1 cellular context compared by ENCODE assay signal in the genomic region with DNA sequence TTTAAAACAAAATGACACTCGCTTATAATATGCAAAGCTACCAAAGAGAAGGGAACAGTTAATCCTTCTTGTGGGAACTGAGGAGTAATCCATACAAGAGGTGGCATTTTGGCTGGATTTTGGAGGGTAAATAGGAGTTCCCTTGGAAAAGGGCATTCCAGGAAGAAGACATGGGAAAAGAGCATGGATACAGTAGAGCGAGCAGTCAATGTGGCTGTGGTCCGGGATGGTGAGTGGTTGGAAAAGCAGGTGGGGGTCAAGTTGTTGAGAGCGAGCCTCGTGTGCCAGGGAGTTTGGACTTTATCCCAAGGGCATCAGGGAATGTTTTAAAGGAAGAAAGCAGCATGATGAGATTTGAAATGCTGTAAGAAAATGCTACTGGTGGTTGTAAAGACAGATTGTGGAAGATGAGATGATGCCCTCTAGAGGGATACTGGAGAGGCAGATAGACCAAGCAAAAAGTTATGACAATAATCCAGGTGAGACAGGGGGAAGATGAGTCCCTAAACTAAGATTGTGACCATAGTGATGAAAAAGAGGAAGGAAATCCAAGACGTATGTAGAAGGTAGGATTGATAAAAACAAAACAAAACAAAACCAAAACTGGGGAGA.
TF ChIP-seq lines count a peak whose summit lies in the region.

No MANE protein-coding gene starts in this region.

TF ChIP-seq in H1, 55 proteins besides CTCF, POLR2A, EP300 and RAD21:
- TF ChIP-seq CHD2 (IDR thresholded peaks at IDR 0.05; ENCODE audit: low read length) (no peak), NANOG (IDR thresholded peaks at IDR 0.05; ENCODE audit: insufficient read depth, low read depth, low read length, poor library complexity, severe bottlenecking) (no peak), ZNF274 (IDR thresholded peaks at IDR 0.05; ENCODE audit: borderline replicate concordance, extremely low read depth, low read length) (no peak), SP2 (IDR thresholded peaks at IDR 0.05; ENCODE audit: low read length) (no peak), EGR1 (IDR thresholded peaks at IDR 0.05; ENCODE audit: borderline replicate concordance, low read depth, low read length) (no peak), POU5F1 (IDR thresholded peaks at IDR 0.05; ENCODE audit: low read depth, low read length) (no peak), SAP30 (IDR thresholded peaks at IDR 0.05; ENCODE audit: insufficient read depth, insufficient replicate concordance, low read length) (no peak), GTF2F1 (IDR thresholded peaks at IDR 0.05; ENCODE audit: borderline replicate concordance, low read depth, low read length) (no peak), SIN3A (conservative IDR thresholded peaks at IDR 0.05 in 1 of 2, IDR thresholded peaks at IDR 0.05 in 1 of 2; ENCODE audit: low read depth in 1 of 2, low read length in 2 of 2) (no peak), MAFK (IDR thresholded peaks at IDR 0.05; ENCODE audit: low read depth, low read length) (no peak), BCL11A (IDR thresholded peaks at IDR 0.05; ENCODE audit: low read depth in 2 of 2, low read length in 2 of 2) (no peak), KDM5A (IDR thresholded peaks at IDR 0.05; ENCODE audit: low read length) (no peak), SP4 (IDR thresholded peaks at IDR 0.05; ENCODE audit: low read length) (no peak)
- TF ChIP-seq, protein P1, sequence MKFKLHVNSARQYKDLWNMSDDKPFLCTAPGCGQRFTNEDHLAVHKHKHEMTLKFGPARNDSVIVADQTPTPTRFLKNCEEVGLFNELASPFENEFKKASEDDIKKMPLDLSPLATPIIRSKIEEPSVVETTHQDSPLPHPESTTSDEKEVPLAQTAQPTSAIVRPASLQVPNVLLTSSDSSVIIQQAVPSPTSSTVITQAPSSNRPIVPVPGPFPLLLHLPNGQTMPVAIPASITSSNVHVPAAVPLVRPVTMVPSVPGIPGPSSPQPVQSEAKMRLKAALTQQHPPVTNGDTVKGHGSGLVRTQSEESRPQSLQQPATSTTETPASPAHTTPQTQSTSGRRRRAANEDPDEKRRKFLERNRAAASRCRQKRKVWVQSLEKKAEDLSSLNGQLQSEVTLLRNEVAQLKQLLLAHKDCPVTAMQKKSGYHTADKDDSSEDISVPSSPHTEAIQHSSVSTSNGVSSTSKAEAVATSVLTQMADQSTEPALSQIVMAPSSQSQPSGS (IDR thresholded peaks at IDR 0.05; ENCODE audit: low read length), result no peak
TF ChIP-seq in H1: peak in this region for 0.
